1 cellular context compared by ENCODE assay signal in the genomic region with DNA sequence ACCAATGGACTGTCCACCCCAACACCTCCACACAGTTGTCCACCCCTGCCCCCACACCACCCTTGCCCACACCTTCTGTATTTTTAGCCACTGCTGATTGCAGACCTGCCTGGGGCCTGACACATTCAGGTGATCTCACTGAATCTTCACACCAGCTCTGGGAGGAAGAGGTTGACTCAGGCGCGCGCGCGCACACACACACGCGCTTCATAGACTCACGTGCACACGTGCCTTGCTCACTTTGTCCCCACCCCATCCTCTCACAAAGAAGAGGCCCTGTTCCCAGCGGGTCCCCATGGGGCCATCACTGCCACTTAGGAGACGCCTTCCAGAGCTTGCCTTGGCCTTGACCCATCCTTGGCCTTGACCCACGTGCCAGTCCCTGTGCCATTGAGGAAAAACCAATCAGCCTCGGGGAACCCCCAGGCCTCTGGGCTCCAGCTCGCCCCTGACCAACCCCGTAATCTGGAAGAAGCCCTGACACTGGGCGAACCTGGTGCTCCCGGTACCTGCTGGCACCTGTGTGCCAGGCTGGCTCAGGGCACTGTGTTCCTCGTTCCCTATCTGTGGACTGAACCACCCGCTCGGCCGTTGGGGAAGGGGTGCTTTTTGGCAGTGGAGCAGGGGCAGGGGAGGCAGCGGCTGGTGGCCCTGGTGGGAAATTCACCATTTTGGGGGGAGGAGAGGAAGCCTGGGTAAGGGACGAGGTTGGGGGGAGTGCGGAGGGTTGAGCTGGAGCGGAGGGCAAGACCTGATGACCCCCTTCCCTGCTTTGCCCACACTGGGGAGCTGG.
TF ChIP-seq lines count a peak whose summit lies in the region.

No MANE protein-coding gene starts in this region.

TF ChIP-seq in HEK293, 187 proteins besides CTCF, POLR2A, EP300 and RAD21 (continued from another document):
- TF ChIP-seq PRDM10 (tag by site-specific recombination; IDR thresholded peaks at IDR 0.05), result peak; percentile 91
TF ChIP-seq in HEK293: peak in this region for 5.
